Comparison of ENCODE assay signal across 1 cellular context in the genomic region with DNA sequence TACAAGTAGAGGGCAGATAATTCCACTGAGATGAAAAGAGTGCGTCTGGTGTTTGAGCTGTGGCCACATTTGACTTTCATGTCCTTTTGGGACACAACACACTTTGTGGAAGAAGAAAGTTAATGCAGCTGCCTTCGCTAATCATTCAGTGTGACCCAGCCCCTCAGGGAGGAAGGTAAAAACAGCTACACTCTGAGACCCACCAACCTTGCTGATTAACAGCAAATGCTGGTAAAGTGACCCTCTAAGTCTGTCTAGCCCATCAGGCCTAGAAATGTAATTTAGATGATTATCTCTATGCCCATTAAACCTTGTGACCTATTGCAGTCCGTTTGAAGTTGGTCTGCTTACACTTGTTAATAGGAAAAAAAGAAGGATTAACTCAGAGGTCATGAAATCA.
TF ChIP-seq lines count a peak whose summit lies in the region.

No MANE protein-coding gene starts in this region.

TF ChIP-seq in H1, 55 proteins besides CTCF, POLR2A, EP300 and RAD21:
- TF ChIP-seq, protein P1, sequence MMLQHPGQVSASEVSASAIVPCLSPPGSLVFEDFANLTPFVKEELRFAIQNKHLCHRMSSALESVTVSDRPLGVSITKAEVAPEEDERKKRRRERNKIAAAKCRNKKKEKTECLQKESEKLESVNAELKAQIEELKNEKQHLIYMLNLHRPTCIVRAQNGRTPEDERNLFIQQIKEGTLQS (IDR thresholded peaks at IDR 0.05; ENCODE audit: insufficient read depth, low read depth, low read length): no peak
- TF ChIP-seq KDM5A (IDR thresholded peaks at IDR 0.05; ENCODE audit: low read length) (no peak), KDM1A (IDR thresholded peaks at IDR 0.05; ENCODE audit: borderline replicate concordance, low read length) (no peak), RBBP5 (IDR thresholded peaks at IDR 0.05; ENCODE audit: borderline replicate concordance, low read depth, low read length) (no peak), FOSL1 (IDR thresholded peaks at IDR 0.05; ENCODE audit: insufficient read depth, low read depth, low read length) (no peak), YY1 (IDR thresholded peaks at IDR 0.05; ENCODE audit: low read depth, low read length) (no peak)
